9 cellular contexts compared by ENCODE assay signal in genomic region chr19:17243854-17244617, GRCh38. TPM values are rescaled to one million over a fixed set of nuclear protein-coding genes. Genes with fewer than 3 reads are reported as not detected.
A peak's percentile ranks its signal among the peaks of the same experiment; 100 is the strongest.
DNase-seq lines count a peak whose midpoint lies in the region; ATAC-seq, FAIRE-seq and TF ChIP-seq lines count a peak whose summit lies in the region.
"Had no signal": no experiment of that assay in that cellular context is flagged by ENCODE, and none has a peak within 500 bp of the region (broad histone marks: within the 10 kb centered on the region; RNA-seq: fewer than 3 reads in every experiment).

No MANE protein-coding gene starts in this region.

- peaks cover 0 to 4% (median 3%) of the 10 kb centered on the region in 4 donors for H3K4me1 Mint-ChIP-seq in CD4-positive, alpha-beta memory T cell

- H3K27ac ChIP-seq in CD4-positive, alpha-beta memory T cell (ENCODE audit: low read depth, low read length): no peak overlapping the region
- H3K27ac ChIP-seq in caudate nucleus (ENCODE audit: low read depth, low read length): peak overlapping the region; percentile 16
- peak overlapping the region; percentile 95 for H3K27ac ChIP-seq in HepG2 (ENCODE audit: extremely low read length, insufficient read depth, low read length)
- H3K27ac ChIP-seq in thyroid gland: peak overlapping the region; percentile 74 to 86 (median 85)

- no peaks in the 10 kb centered on the region for H3K9me3 ChIP-seq in CD4-positive, alpha-beta memory T cell (ENCODE audit: control insufficient read depth in 1 of 2, low read length in 2 of 2)
- no peaks in the 10 kb centered on the region for H3K9me3 ChIP-seq in HepG2 (ENCODE audit: low read length)
- H3K9me3 ChIP-seq in thyroid gland: no peaks in the 10 kb centered on the region

- ATAC-seq in HepG2: peak; percentile 18
- no peak for ATAC-seq in HG02759 (IDR thresholded peaks at IDR 0.05; ENCODE audit: unreplicated experiment)
- no peak for ATAC-seq in GM21423 (IDR thresholded peaks at IDR 0.05; ENCODE audit: unreplicated experiment)

- no peaks in the 10 kb centered on the region for H3K27me3 ChIP-seq in CD4-positive, alpha-beta memory T cell (ENCODE audit: insufficient read depth, low read length)
- H3K27me3 ChIP-seq in HepG2 (ENCODE audit: control insufficient read depth in 1 of 2, insufficient read depth in 2 of 2, low read length in 2 of 2): no peaks in the 10 kb centered on the region
- no peaks in the 10 kb centered on the region for H3K27me3 ChIP-seq in thyroid gland

- TF ChIP-seq CTCF in HepG2 (CRISPR knock-in tag; IDR thresholded peaks at IDR 0.05) (no peak), thyroid gland (IDR thresholded peaks at IDR 0.05) (no peak)

- WGBS in HepG2 (ENCODE audit: low lambda C conversion rate): 0% methylated on average over 18 of the region's 50 CpGs
- WGBS in thyroid gland, 2 donors: 17 to 19% methylated on average over 1 to 4 of the region's 50 CpGs

- H3K36me3 ChIP-seq in CD4-positive, alpha-beta memory T cell (ENCODE audit: insufficient read depth, low read length): no peaks in the 10 kb centered on the region
- H3K36me3 ChIP-seq in HepG2 (replicated peaks in 1 of 2; ENCODE audit: control insufficient read depth in 1 of 2, insufficient read depth in 2 of 2, low read length in 2 of 2) (no peaks in the 10 kb centered on the region), thyroid gland (no peaks in the 10 kb centered on the region)

- POLR2A ChIA-PET in CD4-positive, alpha-beta memory T cell (lab: Charles Lee; ENCODE audit: partially characterized antibody): interaction anchor here (1.4 to 3.3 kb wide), 5 partner anchors 9 to 29 kb away, joined by 4 to 19 read pairs (median 5); partner anchors contain the start of genes BABAM1, OCEL1 and USE1
- POLR2A ChIA-PET in HepG2 (lab: Yijun Ruan, JAX): interaction anchor here (0.5 to 9.0 kb wide), 16 partner anchors 8 to 161 kb away, joined by 3 to 178 read pairs (median 4); partner anchors contain the start of genes BABAM1, BST2, MRPL34 and OCEL1

- H3K36me3 Mint-ChIP-seq in CD4-positive, alpha-beta memory T cell: no peaks in the 10 kb centered on the region

- CTCF ChIA-PET in CD4-positive, alpha-beta memory T cell (lab: Charles Lee; ENCODE audit: partially characterized antibody): no interaction called here
- CTCF ChIA-PET in HepG2 (lab: Yijun Ruan, JAX; ENCODE audit: low intra/inter-chr PET ratio, low total read pairs): no interaction called here

- H3K79me2 ChIP-seq in HepG2 (ENCODE audit: insufficient read depth, low read length): peaks cover 47% of the 10 kb centered on the region

- BruUV-seq in HepG2 (replicated peaks; lab: Mats Ljungman, UMichigan): no TSS peak

- no peak for DNase-seq in CD4-positive, alpha-beta memory T cell
- DNase-seq in LHCN-M2 (ENCODE audit: low read depth) (peak; percentile 56), caudate nucleus (lab: John Stamatoyannopoulos, UW) (no peak), HepG2 (ENCODE audit: low spot score) (peak; percentile 51), thyroid gland (peak; percentile 72 to 77), SKM-1 (lab: John Stamatoyannopoulos, UW; ENCODE audit: unreplicated experiment) (no peak)

- no peaks in the 10 kb centered on the region for H3K27me3 Mint-ChIP-seq in CD4-positive, alpha-beta memory T cell

- TF ChIP-seq POLR2A in HepG2 (IDR thresholded peaks at IDR 0.05; ENCODE audit: insufficient read depth in 1 of 2, low read depth in 2 of 2, low read length in 2 of 2) (peak; percentile 1 to 29; a peak in 3 of 4 replicates), thyroid gland (IDR thresholded peaks at IDR 0.05) (peak in 1 of 2 donors; percentile 28)

- no peak overlapping the region for H3K4me3 ChIP-seq in CD4-positive, alpha-beta memory T cell (ENCODE audit: low read length in 2 of 2)
- H3K4me3 ChIP-seq in HepG2 (replicated peaks in 1 of 3; ENCODE audit: insufficient read depth in 1 of 3, low read depth in 2 of 3, low read length in 3 of 3) (peak overlapping the region; percentile 87 to 92 (median 89)), thyroid gland (replicated peaks in 1 of 3) (peak overlapping the region; percentile 19 to 93 (median 84))

- H3K4me3 Mint-ChIP-seq in CD4-positive, alpha-beta memory T cell: peak overlapping the region; percentile 41 to 67 (median 55)

- no peak for TF ChIP-seq RAD21 in HepG2 (CRISPR knock-in tag; IDR thresholded peaks at IDR 0.05)

- peak overlapping the region; percentile 99 for H3K4me2 ChIP-seq in HepG2 (ENCODE audit: low read depth, low read length)

- peaks cover 0 to 2% (median 0%) of the 10 kb centered on the region in 8 donors for H3K9me3 Mint-ChIP-seq in CD4-positive, alpha-beta memory T cell

- H3K4me1 ChIP-seq in CD4-positive, alpha-beta memory T cell (ENCODE audit: insufficient read depth, low read length): peaks cover 11% of the 10 kb centered on the region
- H3K4me1 ChIP-seq in HepG2 (ENCODE audit: insufficient read depth, low read length) (peaks cover 72% of the 10 kb centered on the region), thyroid gland (peaks cover 35 to 36% of the 10 kb centered on the region in 2 donors)

- intact Hi-C loops in CD4-positive, alpha-beta memory T cell (cut with micrococcal nuclease): no loop called here
- intact Hi-C loops in HepG2 (cut with micrococcal nuclease; ENCODE audit: unreplicated experiment): no loop called here
- intact Hi-C loops in thyroid gland (cut with DNase I): no loop called here

- peaks cover 27% of the 10 kb centered on the region; the same call in 1 of the 2 replicates for H4K20me1 ChIP-seq in HepG2 (ENCODE audit: insufficient read depth, low read length)

- peak overlapping the region; percentile 90 for H3K9ac ChIP-seq in HepG2 (ENCODE audit: insufficient read depth, low read depth, low read length)

- no peak overlapping the region for H2AFZ ChIP-seq in HepG2 (ENCODE audit: low read length)

- peak; percentile 56 for FAIRE-seq in HepG2 (lab: Jason Lieb, UNC)

- TF ChIP-seq EP300 in HepG2 (IDR thresholded peaks at IDR 0.05; ENCODE audit: low read depth in 2 of 2, low read length in 2 of 2): peak in 1 of 2 experiments; percentile 66; a peak in 1 of 4 replicates
- TF ChIP-seq EP300 in HepG2 (CRISPR knock-in tag; IDR thresholded peaks at IDR 0.05; ENCODE audit: borderline replicate concordance): no peak

- in situ Hi-C loops in HepG2 (cut with HindIII; ENCODE audit: extremely low pct_ligation_motif_present, low pct_unique_long_range_greater_than_20kb): no loop called here

- peak overlapping the region in 1 of 7 donors; percentile 63 for H3K27ac Mint-ChIP-seq in CD4-positive, alpha-beta memory T cell

RNA-seq across cellular contexts. Expression of gene NR2F6, which starts 1.7 kb away (rescaled TPM):
- 1 to 10 TPM; 7.1 TPM for total RNA-seq in CD4-positive, alpha-beta memory T cell
- polyA plus RNA-seq in CD4-positive, alpha-beta memory T cell: 1 to 10 TPM; 1.2 to 2.3 TPM
- total RNA-seq in LHCN-M2 (2014; rRNA removed): 60.0 and 72.7 TPM in 2 replicates
- 19.8 TPM for polyA plus RNA-seq in LHCN-M2 (2012)
- total RNA-seq in HepG2 (2016; rRNA removed; fragmentation: Illumina TruSeq; extraction: Trizol): 54.1 and 72.4 TPM in 2 replicates
- total RNA-seq in HepG2 (2016; cell fraction: cytosol; rRNA removed; fragmentation: Illumina TruSeq; extraction: Trizol; ENCODE audit: low read depth): 22.9 and 27.2 TPM in 2 replicates
- total RNA-seq in HepG2 (2016; cell fraction: insoluble cytoplasmic fraction; rRNA removed; fragmentation: Illumina TruSeq; extraction: Trizol): 48.8 and 69.5 TPM in 2 replicates
- 61.5 and 68.4 TPM in 2 replicates for total RNA-seq in HepG2 (2016; cell fraction: membrane; rRNA removed; fragmentation: Illumina TruSeq; extraction: Trizol)
- total RNA-seq in HepG2 (2016; cell fraction: nucleus; rRNA removed; fragmentation: Illumina TruSeq; extraction: Trizol): 29.9 and 36.5 TPM in 2 replicates
- polyA plus RNA-seq in HepG2 (2011; rRNA removed): 30.9 and 38.5 TPM in 2 replicates
- polyA plus RNA-seq in HepG2 (2011; cell fraction: cytosol; rRNA removed): 31.1 and 56.9 TPM in 2 replicates
- polyA plus RNA-seq in HepG2 (2011; cell fraction: nucleus; rRNA removed): 53.5 and 56.3 TPM in 2 replicates
- polyA plus RNA-seq in HepG2 (2012): 18.4 and 25.4 TPM in 2 replicates
- polyA plus RNA-seq in HepG2 (2016; cell fraction: cytosol; fragmentation: Illumina TruSeq; extraction: Trizol; ENCODE audit: low read depth): 25.2 and 25.5 TPM in 2 replicates
- 59.8 and 61.8 TPM in 2 replicates for polyA plus RNA-seq in HepG2 (2016; cell fraction: insoluble cytoplasmic fraction; fragmentation: Illumina TruSeq; extraction: Trizol; ENCODE audit: low read depth)
- polyA plus RNA-seq in HepG2 (2016; cell fraction: membrane; fragmentation: Illumina TruSeq; extraction: Trizol; ENCODE audit: low read depth): 50.4 and 51.1 TPM in 2 replicates
- polyA plus RNA-seq in HepG2 (2016; cell fraction: nucleus; fragmentation: Illumina TruSeq; extraction: Trizol; ENCODE audit: insufficient read depth, low read depth): 66.6 and 74.0 TPM in 2 replicates
- 45.5 and 76.9 TPM in 2 replicates for polyA minus RNA-seq in HepG2 (2011; rRNA and poly(A)+ RNA removed; ENCODE audit: low replicate concordance)
- polyA minus RNA-seq in HepG2 (2011; cell fraction: cytosol; rRNA and poly(A)+ RNA removed): 41.1 and 47.4 TPM in 2 replicates
- polyA minus RNA-seq in HepG2 (2011; cell fraction: nucleus; rRNA and poly(A)+ RNA removed): 10.2 and 12.1 TPM in 2 replicates
- total RNA-seq in thyroid gland: 100 to 1,000 TPM in 2 of 4 donors, 10 to 100 TPM in 2; 66.0 to 117 (median 97.9) TPM

RNA-seq across cellular contexts. Expression of gene OCEL1, which starts 18.0 kb away (rescaled TPM):
- total RNA-seq in CD4-positive, alpha-beta memory T cell: 10 to 100 TPM; 23.9 to 29.3 TPM
- 10 to 100 TPM; 37.8 to 38.0 TPM for polyA plus RNA-seq in CD4-positive, alpha-beta memory T cell
- 2.4 and 6.4 TPM in 2 replicates for total RNA-seq in LHCN-M2 (2014; rRNA removed)
- 24.3 TPM for polyA plus RNA-seq in LHCN-M2 (2012)
- 10.6 and 13.6 TPM in 2 replicates for total RNA-seq in HepG2 (2016; rRNA removed; fragmentation: Illumina TruSeq; extraction: Trizol)
- 4.8 and 7.7 TPM in 2 replicates for total RNA-seq in HepG2 (2016; cell fraction: cytosol; rRNA removed; fragmentation: Illumina TruSeq; extraction: Trizol; ENCODE audit: low read depth)
- 11.7 and 14.6 TPM in 2 replicates for total RNA-seq in HepG2 (2016; cell fraction: insoluble cytoplasmic fraction; rRNA removed; fragmentation: Illumina TruSeq; extraction: Trizol)
- 11.2 and 12.2 TPM in 2 replicates for total RNA-seq in HepG2 (2016; cell fraction: membrane; rRNA removed; fragmentation: Illumina TruSeq; extraction: Trizol)
- 12.8 and 13.1 TPM in 2 replicates for total RNA-seq in HepG2 (2016; cell fraction: nucleus; rRNA removed; fragmentation: Illumina TruSeq; extraction: Trizol)
- polyA plus RNA-seq in HepG2 (2011; rRNA removed): 17.2 and 19.8 TPM in 2 replicates
- polyA plus RNA-seq in HepG2 (2011; cell fraction: cytosol; rRNA removed): 21.9 and 24.8 TPM in 2 replicates
- 29.8 and 34.9 TPM in 2 replicates for polyA plus RNA-seq in HepG2 (2011; cell fraction: nucleus; rRNA removed)
- polyA plus RNA-seq in HepG2 (2012): 26.4 and 27.7 TPM in 2 replicates
- 7.6 and 9.7 TPM in 2 replicates for polyA plus RNA-seq in HepG2 (2016; cell fraction: cytosol; fragmentation: Illumina TruSeq; extraction: Trizol; ENCODE audit: low read depth)
- polyA plus RNA-seq in HepG2 (2016; cell fraction: insoluble cytoplasmic fraction; fragmentation: Illumina TruSeq; extraction: Trizol; ENCODE audit: low read depth): 20.5 and 23.3 TPM in 2 replicates
- 14.5 and 14.9 TPM in 2 replicates for polyA plus RNA-seq in HepG2 (2016; cell fraction: membrane; fragmentation: Illumina TruSeq; extraction: Trizol; ENCODE audit: low read depth)
- polyA plus RNA-seq in HepG2 (2016; cell fraction: nucleus; fragmentation: Illumina TruSeq; extraction: Trizol; ENCODE audit: insufficient read depth, low read depth): 24.5 and 32.1 TPM in 2 replicates
- 8.0 and 13.7 TPM in 2 replicates for polyA minus RNA-seq in HepG2 (2011; rRNA and poly(A)+ RNA removed; ENCODE audit: low replicate concordance)
- 12.6 and 14.8 TPM in 2 replicates for polyA minus RNA-seq in HepG2 (2011; cell fraction: cytosol; rRNA and poly(A)+ RNA removed)
- 9.7 and 13.4 TPM in 2 replicates for polyA minus RNA-seq in HepG2 (2011; cell fraction: nucleus; rRNA and poly(A)+ RNA removed)
- total RNA-seq in thyroid gland: 10 to 100 TPM in 3 of 4 donors, 1 to 10 TPM in 1; 9.7 to 33.5 (median 21.8) TPM

RNA-seq across cellular contexts. Expression of gene USHBP1, which starts 20.5 kb away (rescaled TPM):
- total RNA-seq in CD4-positive, alpha-beta memory T cell: under 1 TPM in 1 of 2 experiments, not detected in 1; 0.33 TPM
- polyA plus RNA-seq in CD4-positive, alpha-beta memory T cell: under 1 TPM in 1 of 2 donors, not detected in 1; 0.10 TPM
- total RNA-seq in LHCN-M2 (2014; rRNA removed) (not detected in 2 replicates), HepG2 (2016; rRNA removed; fragmentation: Illumina TruSeq; extraction: Trizol) (0.13 and 0.15 TPM in 2 replicates), thyroid gland (10 to 100 TPM in 3 of 4 donors, 1 to 10 TPM in 1; 8.9 to 24.3 (median 11.1) TPM)
- polyA plus RNA-seq in LHCN-M2 (2012): not detected
- 0.09 and 0.10 TPM in 2 replicates for total RNA-seq in HepG2 (2016; cell fraction: cytosol; rRNA removed; fragmentation: Illumina TruSeq; extraction: Trizol; ENCODE audit: low read depth)
- 0.18 and 0.19 TPM in 2 replicates for total RNA-seq in HepG2 (2016; cell fraction: insoluble cytoplasmic fraction; rRNA removed; fragmentation: Illumina TruSeq; extraction: Trizol)
- 0.06 and 0.07 TPM in 2 replicates for total RNA-seq in HepG2 (2016; cell fraction: membrane; rRNA removed; fragmentation: Illumina TruSeq; extraction: Trizol)
- 0.09 and 0.50 TPM in 2 replicates for total RNA-seq in HepG2 (2016; cell fraction: nucleus; rRNA removed; fragmentation: Illumina TruSeq; extraction: Trizol)
- 1.5 and 1.9 TPM in 2 replicates for polyA plus RNA-seq in HepG2 (2011; rRNA removed)
- polyA plus RNA-seq in HepG2 (2011; cell fraction: cytosol; rRNA removed): 0.76 and 1.0 TPM in 2 replicates
- polyA plus RNA-seq in HepG2 (2011; cell fraction: nucleus; rRNA removed): 7.3 and 10.3 TPM in 2 replicates
- 0.28 and 0.53 TPM in 2 replicates for polyA plus RNA-seq in HepG2 (2012)
- not detected in 2 replicates for polyA plus RNA-seq in HepG2 (2016; cell fraction: cytosol; fragmentation: Illumina TruSeq; extraction: Trizol; ENCODE audit: low read depth)
- 0.17 and 0.35 TPM in 2 replicates for polyA plus RNA-seq in HepG2 (2016; cell fraction: insoluble cytoplasmic fraction; fragmentation: Illumina TruSeq; extraction: Trizol; ENCODE audit: low read depth)
- not detected in 2 replicates for polyA plus RNA-seq in HepG2 (2016; cell fraction: membrane; fragmentation: Illumina TruSeq; extraction: Trizol; ENCODE audit: low read depth)
- 0.71 and 1.1 TPM in 2 replicates for polyA plus RNA-seq in HepG2 (2016; cell fraction: nucleus; fragmentation: Illumina TruSeq; extraction: Trizol; ENCODE audit: insufficient read depth, low read depth)
- polyA minus RNA-seq in HepG2 (2011; rRNA and poly(A)+ RNA removed; ENCODE audit: low replicate concordance): 0.12 and 1.7 TPM in 2 replicates
- 0.35 and 0.79 TPM in 2 replicates for polyA minus RNA-seq in HepG2 (2011; cell fraction: cytosol; rRNA and poly(A)+ RNA removed)
- polyA minus RNA-seq in HepG2 (2011; cell fraction: nucleus; rRNA and poly(A)+ RNA removed): 2.1 TPM in 2 replicates
- total RNA-seq: M059J had no signal

RNA-seq across cellular contexts. Expression of gene BABAM1, which starts 23.2 kb away (rescaled TPM):
- 100 to 1,000 TPM; 101 to 112 TPM for total RNA-seq in CD4-positive, alpha-beta memory T cell
- polyA plus RNA-seq in CD4-positive, alpha-beta memory T cell: 100 to 1,000 TPM in 1 of 2 donors, 10 to 100 TPM in 1; 92.0 to 171 TPM
- total RNA-seq in LHCN-M2 (2014; rRNA removed): 107 and 148 TPM in 2 replicates
- 134 TPM for polyA plus RNA-seq in LHCN-M2 (2012)
- total RNA-seq in HepG2 (2016; rRNA removed; fragmentation: Illumina TruSeq; extraction: Trizol): 62.2 and 70.0 TPM in 2 replicates
- 49.6 and 50.1 TPM in 2 replicates for total RNA-seq in HepG2 (2016; cell fraction: cytosol; rRNA removed; fragmentation: Illumina TruSeq; extraction: Trizol; ENCODE audit: low read depth)
- 66.9 and 67.7 TPM in 2 replicates for total RNA-seq in HepG2 (2016; cell fraction: insoluble cytoplasmic fraction; rRNA removed; fragmentation: Illumina TruSeq; extraction: Trizol)
- total RNA-seq in HepG2 (2016; cell fraction: membrane; rRNA removed; fragmentation: Illumina TruSeq; extraction: Trizol): 71.5 and 75.2 TPM in 2 replicates
- total RNA-seq in HepG2 (2016; cell fraction: nucleus; rRNA removed; fragmentation: Illumina TruSeq; extraction: Trizol): 37.2 and 48.0 TPM in 2 replicates
- polyA plus RNA-seq in HepG2 (2011; rRNA removed): 74.5 and 82.0 TPM in 2 replicates
- 69.8 and 85.6 TPM in 2 replicates for polyA plus RNA-seq in HepG2 (2011; cell fraction: cytosol; rRNA removed)
- 92.8 and 107 TPM in 2 replicates for polyA plus RNA-seq in HepG2 (2011; cell fraction: nucleus; rRNA removed)
- polyA plus RNA-seq in HepG2 (2012): 44.2 and 51.1 TPM in 2 replicates
- 54.4 and 55.6 TPM in 2 replicates for polyA plus RNA-seq in HepG2 (2016; cell fraction: cytosol; fragmentation: Illumina TruSeq; extraction: Trizol; ENCODE audit: low read depth)
- 70.2 and 82.2 TPM in 2 replicates for polyA plus RNA-seq in HepG2 (2016; cell fraction: insoluble cytoplasmic fraction; fragmentation: Illumina TruSeq; extraction: Trizol; ENCODE audit: low read depth)
- 69.7 and 70.7 TPM in 2 replicates for polyA plus RNA-seq in HepG2 (2016; cell fraction: membrane; fragmentation: Illumina TruSeq; extraction: Trizol; ENCODE audit: low read depth)
- polyA plus RNA-seq in HepG2 (2016; cell fraction: nucleus; fragmentation: Illumina TruSeq; extraction: Trizol; ENCODE audit: insufficient read depth, low read depth): 93.5 and 101 TPM in 2 replicates
- 31.9 and 92.2 TPM in 2 replicates for polyA minus RNA-seq in HepG2 (2011; rRNA and poly(A)+ RNA removed; ENCODE audit: low replicate concordance)
- 15.5 and 18.6 TPM in 2 replicates for polyA minus RNA-seq in HepG2 (2011; cell fraction: cytosol; rRNA and poly(A)+ RNA removed)
- polyA minus RNA-seq in HepG2 (2011; cell fraction: nucleus; rRNA and poly(A)+ RNA removed): 20.5 and 25.1 TPM in 2 replicates
- 10 to 100 TPM; 49.6 to 87.5 (median 71.1) TPM for total RNA-seq in thyroid gland

RNA-seq across cellular contexts. Expression of gene USE1, which starts 28.9 kb away (rescaled TPM):
- 10 to 100 TPM; 38.1 to 42.8 TPM for total RNA-seq in CD4-positive, alpha-beta memory T cell
- polyA plus RNA-seq in CD4-positive, alpha-beta memory T cell: 10 to 100 TPM; 36.5 to 44.3 TPM
- 15.3 and 28.9 TPM in 2 replicates for total RNA-seq in LHCN-M2 (2014; rRNA removed)
- polyA plus RNA-seq in LHCN-M2 (2012): 45.0 TPM
- 9.9 and 10.3 TPM in 2 replicates for total RNA-seq in HepG2 (2016; rRNA removed; fragmentation: Illumina TruSeq; extraction: Trizol)
- total RNA-seq in HepG2 (2016; cell fraction: cytosol; rRNA removed; fragmentation: Illumina TruSeq; extraction: Trizol; ENCODE audit: low read depth): 7.1 and 12.3 TPM in 2 replicates
- 10.7 and 11.6 TPM in 2 replicates for total RNA-seq in HepG2 (2016; cell fraction: insoluble cytoplasmic fraction; rRNA removed; fragmentation: Illumina TruSeq; extraction: Trizol)
- 12.0 and 15.3 TPM in 2 replicates for total RNA-seq in HepG2 (2016; cell fraction: membrane; rRNA removed; fragmentation: Illumina TruSeq; extraction: Trizol)
- total RNA-seq in HepG2 (2016; cell fraction: nucleus; rRNA removed; fragmentation: Illumina TruSeq; extraction: Trizol): 6.2 and 7.0 TPM in 2 replicates
- polyA plus RNA-seq in HepG2 (2011; rRNA removed): 16.3 and 17.6 TPM in 2 replicates
- polyA plus RNA-seq in HepG2 (2011; cell fraction: cytosol; rRNA removed): 16.8 and 22.4 TPM in 2 replicates
- polyA plus RNA-seq in HepG2 (2011; cell fraction: nucleus; rRNA removed): 10.1 and 12.6 TPM in 2 replicates
- polyA plus RNA-seq in HepG2 (2012): 9.7 and 10.1 TPM in 2 replicates
- 24.0 and 30.1 TPM in 2 replicates for polyA plus RNA-seq in HepG2 (2016; cell fraction: cytosol; fragmentation: Illumina TruSeq; extraction: Trizol; ENCODE audit: low read depth)
- polyA plus RNA-seq in HepG2 (2016; cell fraction: insoluble cytoplasmic fraction; fragmentation: Illumina TruSeq; extraction: Trizol; ENCODE audit: low read depth): 22.5 and 22.6 TPM in 2 replicates
- polyA plus RNA-seq in HepG2 (2016; cell fraction: membrane; fragmentation: Illumina TruSeq; extraction: Trizol; ENCODE audit: low read depth): 21.6 and 24.0 TPM in 2 replicates
- 20.5 and 25.4 TPM in 2 replicates for polyA plus RNA-seq in HepG2 (2016; cell fraction: nucleus; fragmentation: Illumina TruSeq; extraction: Trizol; ENCODE audit: insufficient read depth, low read depth)
- polyA minus RNA-seq in HepG2 (2011; rRNA and poly(A)+ RNA removed; ENCODE audit: low replicate concordance): 10.8 and 31.8 TPM in 2 replicates
- 5.4 and 6.4 TPM in 2 replicates for polyA minus RNA-seq in HepG2 (2011; cell fraction: cytosol; rRNA and poly(A)+ RNA removed)
- 8.2 and 9.4 TPM in 2 replicates for polyA minus RNA-seq in HepG2 (2011; cell fraction: nucleus; rRNA and poly(A)+ RNA removed)
- total RNA-seq in thyroid gland: 10 to 100 TPM; 21.4 to 36.0 (median 27.4) TPM

Comparison
In these comparisons a context has a peak if more than half of its experiments do, and no peak if none do; other contexts are left out.
1. DNase-seq: peak in LHCN-M2 (single experiment), HepG2 (single experiment) and thyroid gland (2 of 2); none in CD4-positive, alpha-beta memory T cell (0 of 5), caudate nucleus (0 of 61) and SKM-1 (single experiment).
2. H3K4me3 ChIP-seq: peak in HepG2 (3 of 3) and thyroid gland (3 of 3); none in CD4-positive, alpha-beta memory T cell (0 of 2).